Comparison of ENCODE assay signal across 8 cellular contexts in genomic region chr21:46667735-46668380, GRCh38. TPM values are rescaled to one million over a fixed set of nuclear protein-coding genes. Genes with fewer than 3 reads are reported as not detected.
DNase-seq lines count a peak whose midpoint lies in the region; ATAC-seq and TF ChIP-seq lines count a peak whose summit lies in the region.

No MANE protein-coding gene starts in this region.

- H3K9me3 ChIP-seq in Caco-2: no peaks in the 10 kb centered on the region

- no peaks in the 10 kb centered on the region for H3K27me3 ChIP-seq in Caco-2 (replicated peaks; ENCODE audit: control insufficient read depth, insufficient read depth, low read length)
- H3K27me3 ChIP-seq in HL-60 (ENCODE audit: insufficient read depth, poor library complexity, severe bottlenecking): peaks cover 5% of the 10 kb centered on the region

- no peaks in the 10 kb centered on the region for H3K36me3 Mint-ChIP-seq in Caco-2 (ENCODE audit: insufficient read depth, unreplicated experiment)
- H3K36me3 Mint-ChIP-seq in natural killer cell treated with Interleukin-12 subunit alpha and Interleukin-12 subunit beta and Interleukin-15 and Interleukin-18, amount 100 ng/mL, for 72 hours: peaks cover 5% of the 10 kb centered on the region

- H3K36me3 ChIP-seq in Caco-2 (ENCODE audit: control insufficient read depth, insufficient read depth, low read length): no peaks in the 10 kb centered on the region

- H3K4me1 ChIP-seq in Caco-2: no peaks in the 10 kb centered on the region

- H3K27ac ChIP-seq in HL-60 (replicated peaks): no peak overlapping the region
- H3K27ac ChIP-seq in epithelial cell of prostate: peak overlapping the region; percentile 19

- CTCF ChIA-PET in Caco-2 (lab: Charles Lee): no interaction called here

- POLR2A ChIA-PET in Caco-2 (lab: Charles Lee): interaction anchor here (1.4 kb wide), 2 partner anchors 32 to 34 kb away, joined by 3 to 5 read pairs; partner anchors contain the start of gene PRMT2

- intact Hi-C loops in Caco-2 (cut with micrococcal nuclease; ENCODE audit: unreplicated experiment): no loop called here

- BruUV-seq in Caco-2 (replicated peaks; lab: Mats Ljungman, UMichigan): no TSS peak

- DNase-seq in Caco-2: peak; percentile 59 to 61
- DNase-seq in HL-60 (ENCODE audit: low read depth in 1 of 2, low spot score in 1 of 2): peak in 1 of 2 experiments; percentile 11
- DNase-seq in SW480 (ENCODE audit: low spot score): peak; percentile 89
- DNase-seq in epithelial cell of prostate (ENCODE audit: low read depth, low spot score): no peak
- no peak for DNase-seq in natural killer cell treated with Interleukin-12 subunit alpha and Interleukin-12 subunit beta and Interleukin-15 and Interleukin-18, amount 100 ng/mL, for 72 hours (ENCODE audit: low spot score)
- DNase-seq in G401 (ENCODE audit: low spot score): no peak

- H3K4me1 Mint-ChIP-seq in Caco-2 (ENCODE audit: low read depth, unreplicated experiment): no peaks in the 10 kb centered on the region
- H3K4me1 Mint-ChIP-seq in natural killer cell treated with Interleukin-12 subunit alpha and Interleukin-12 subunit beta and Interleukin-15 and Interleukin-18, amount 100 ng/mL, for 72 hours (ENCODE audit: low read depth in 2 of 2): peaks cover 4 to 11% of the 10 kb centered on the region in 2 donors

- no peak for TF ChIP-seq POLR2A in GM18505 (IDR thresholded peaks at IDR 0.05; ENCODE audit: borderline replicate concordance, extremely low read depth, insufficient read depth, insufficient read length)

- peak overlapping the region; percentile 85 for H3K4me3 Mint-ChIP-seq in Caco-2 (ENCODE audit: unreplicated experiment)
- H3K4me3 Mint-ChIP-seq in natural killer cell treated with Interleukin-12 subunit alpha and Interleukin-12 subunit beta and Interleukin-15 and Interleukin-18, amount 100 ng/mL, for 72 hours: peak overlapping the region; percentile 84

- H3K27ac Mint-ChIP-seq in Caco-2 (ENCODE audit: unreplicated experiment): no peak overlapping the region
- H3K27ac Mint-ChIP-seq in natural killer cell treated with Interleukin-12 subunit alpha and Interleukin-12 subunit beta and Interleukin-15 and Interleukin-18, amount 100 ng/mL, for 72 hours: no peak overlapping the region

- TF ChIP-seq CTCF in Caco-2 (IDR thresholded peaks at IDR 0.05; ENCODE audit: insufficient read depth in 1 of 2, low read depth in 1 of 2, low read length in 1 of 2, severe bottlenecking in 1 of 2, unreplicated experiment in 1 of 2): no peak
- TF ChIP-seq CTCF in HL-60 (IDR thresholded peaks at IDR 0.05; ENCODE audit: insufficient read depth, low read length): no peak

- peak; percentile 50 to 66 for ATAC-seq in natural killer cell treated with Interleukin-12 subunit alpha and Interleukin-12 subunit beta and Interleukin-15 and Interleukin-18, amount 100 ng/mL, for 72 hours
- ATAC-seq in HG03571 (IDR thresholded peaks at IDR 0.05; ENCODE audit: unreplicated experiment): no peak
- no peak for ATAC-seq in GM18505 (IDR thresholded peaks at IDR 0.05; ENCODE audit: unreplicated experiment)

- no peaks in the 10 kb centered on the region for H3K9me3 Mint-ChIP-seq in Caco-2 (ENCODE audit: unreplicated experiment)
- no peaks in the 10 kb centered on the region for H3K9me3 Mint-ChIP-seq in natural killer cell treated with Interleukin-12 subunit alpha and Interleukin-12 subunit beta and Interleukin-15 and Interleukin-18, amount 100 ng/mL, for 72 hours

- peak overlapping the region; percentile 71 for H3K4me3 ChIP-seq in Caco-2 (ENCODE audit: low read depth, low read length)
- H3K4me3 ChIP-seq in HL-60 (replicated peaks; ENCODE audit: insufficient read depth, low read length): peak overlapping the region; percentile 49

- no peaks in the 10 kb centered on the region for H3K27me3 Mint-ChIP-seq in Caco-2 (ENCODE audit: insufficient read depth, unreplicated experiment)
- H3K27me3 Mint-ChIP-seq in natural killer cell treated with Interleukin-12 subunit alpha and Interleukin-12 subunit beta and Interleukin-15 and Interleukin-18, amount 100 ng/mL, for 72 hours: peaks cover 0 to 3% of the 10 kb centered on the region in 2 donors

- in situ Hi-C loops in G401 (cut with HindIII; ENCODE audit: low sequenced_read_pairs): no loop called here

RNA-seq across cellular contexts. Expression of gene PRMT2, which starts 32.4 kb away (rescaled TPM):
- 56.2 and 60.6 TPM in 2 replicates for total RNA-seq in Caco-2 (2022)
- 10 to 100 TPM; 64.7 to 92.4 TPM for total RNA-seq in natural killer cell treated with Interleukin-12 subunit alpha and Interleukin-12 subunit beta and Interleukin-15 and Interleukin-18, amount 100 ng/mL, for 72 hours
- 84.4 and 112 TPM in 2 replicates for total RNA-seq in G401 (2014; rRNA removed; shearing (Covaris generic))

Comparison
In these comparisons a context has a peak if more than half of its experiments do, and no peak if none do; other contexts are left out.
1. DNase-seq: peak in Caco-2 (2 of 2) and SW480 (single experiment); none in epithelial cell of prostate (single experiment), natural killer cell treated with Interleukin-12 subunit alpha and Interleukin-12 subunit beta and Interleukin-15 and Interleukin-18, amount 100 ng/mL, for 72 hours (single experiment) and G401 (single experiment).
2. ATAC-seq: peak in natural killer cell treated with Interleukin-12 subunit alpha and Interleukin-12 subunit beta and Interleukin-15 and Interleukin-18, amount 100 ng/mL, for 72 hours (2 of 2); none in HG03571 (single experiment) and GM18505 (single experiment).